Comparison of ENCODE assay signal across 4 cellular contexts in the genomic region with DNA sequence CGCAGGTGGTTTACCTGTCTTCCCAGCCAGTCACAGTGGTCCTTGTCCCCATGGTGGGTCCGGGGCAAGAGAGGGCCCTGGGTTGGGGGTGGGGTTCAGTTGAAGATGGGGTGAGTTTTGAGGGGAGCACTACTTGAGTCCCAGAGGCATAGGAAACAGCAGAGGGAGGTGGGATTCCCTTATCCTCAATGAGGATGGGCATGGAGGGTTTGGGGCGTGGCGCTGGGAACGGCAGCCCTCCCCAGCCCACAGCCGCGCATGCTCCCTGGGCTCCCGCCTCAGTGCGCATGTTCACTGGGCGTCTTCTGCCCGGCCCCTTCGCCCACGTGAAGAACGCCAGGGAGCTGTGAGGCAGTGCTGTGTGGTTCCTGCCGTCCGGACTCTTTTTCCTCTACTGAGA. TPM values are rescaled to one million over a fixed set of nuclear protein-coding genes. Genes with fewer than 3 reads are reported as not detected.
"Had no signal": no experiment of that assay in that cellular context is flagged by ENCODE, and none has a peak within 500 bp of the region (broad histone marks: within the 10 kb centered on the region; RNA-seq: fewer than 3 reads in every experiment).

A gene with protein sequence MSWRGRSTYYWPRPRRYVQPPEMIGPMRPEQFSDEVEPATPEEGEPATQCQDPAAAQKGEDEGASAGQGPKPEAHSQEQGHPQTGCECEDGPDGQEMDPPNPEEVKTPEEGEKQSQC (plus strand): TSS at position 301 of the 400 bp plus-strand sequence. CDS start 1,155 bp downstream, outside the sequence.

RNA-seq across cellular contexts. Expression of the gene that starts here (rescaled TPM):
- total RNA-seq: LHCN-M2, M059J, MCF 10A, NCI-H460 had no signal
